24 cellular contexts compared by ENCODE assay signal in the genomic region with DNA sequence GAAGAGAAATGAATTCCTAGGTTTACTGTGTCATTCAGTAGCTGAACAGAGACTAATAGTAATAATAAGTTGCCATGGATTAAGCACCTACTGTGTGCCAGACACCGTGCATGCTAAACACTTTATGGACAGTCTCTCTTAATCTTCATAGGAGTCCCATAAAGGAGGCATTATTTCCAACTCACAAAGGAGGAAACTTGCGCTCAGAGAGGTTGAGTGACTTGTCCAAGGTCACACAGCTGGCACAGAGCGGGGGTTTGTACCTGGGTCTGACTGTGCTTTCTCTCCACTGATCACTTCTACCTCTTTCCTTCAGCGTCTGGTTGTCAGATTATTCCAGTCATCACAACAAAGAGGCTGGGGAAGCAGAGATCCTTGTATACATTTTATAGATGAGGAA.
"Had no signal": no experiment of that assay in that cellular context is flagged by ENCODE, and none has a peak within 500 bp of the region (broad histone marks: within the 10 kb centered on the region; RNA-seq: fewer than 3 reads in every experiment).

No MANE protein-coding gene starts in this region.

- H3K36me3 ChIP-seq: neutrophil, ovary, right lobe of liver, uterus had no signal

- H3K9me3 ChIP-seq: neutrophil, ovary, psoas muscle, right lobe of liver, sigmoid colon, stomach, thoracic aorta, thyroid gland, tibial nerve, upper lobe of left lung, uterus had no signal

- H2AFZ ChIP-seq: parathyroid adenoma had no signal

- H3K9ac ChIP-seq: parathyroid adenoma had no signal

- DNase-seq: naive thymus-derived CD8-positive, alpha-beta T cell; nephron progenitor cell; nucleus accumbens; ovary; psoas muscle; right cardiac atrium; right lobe of liver; sigmoid colon; small intestine; stimulated activated CD4-positive, alpha-beta T cell treated with anti-CD3 and anti-CD28 coated beads, Interleukin-15, amount 100 ng/mL, for 24 hours; stimulated activated CD4-positive, alpha-beta T cell treated with anti-CD3 and anti-CD28 coated beads, Interleukin-2, amount 100 ng/mL, for 24 hours; stimulated activated CD4-positive, alpha-beta T cell treated with anti-CD3 and anti-CD28 coated beads, Interleukin-2, amount 100 ng/mL, for 48 hours; stimulated activated CD4-positive, alpha-beta T cell treated with anti-CD3 and anti-CD28 coated beads, Interleukin-4, amount 100 ng/mL, for 24 hours; stimulated activated naive B cell treated with anti-CD40 and anti-IgM and Interleukin-4, amounts not matched to agents 10 μg/mL and 1 μg/mL and 100 μg/mL, for 72 hours; stimulated activated naive CD4-positive, alpha-beta T cell treated with Interleukin-2 at 50 U/mL for 16 hours; stomach; thyroid gland; trophoblast cell; uterus had no signal

- H3K79me2 ChIP-seq: parathyroid adenoma had no signal

- H3K27ac ChIP-seq: neutrophil, ovary, parathyroid adenoma, psoas muscle, right lobe of liver, sigmoid colon, stomach, thoracic aorta, thyroid gland, tibial nerve, upper lobe of left lung, uterus had no signal

- H3K27me3 ChIP-seq: neutrophil, ovary, right lobe of liver, sigmoid colon, stomach, thyroid gland, tibial nerve, upper lobe of left lung, uterus had no signal

- H3K4me3 ChIP-seq: ovary, psoas muscle, right lobe of liver, sigmoid colon, stomach, thoracic aorta, thyroid gland, tibial nerve, upper lobe of left lung, uterus had no signal

- FAIRE-seq: small intestine had no signal

- H3K4me1 ChIP-seq: parathyroid adenoma, psoas muscle, right lobe of liver, sigmoid colon, stomach, thyroid gland, tibial nerve, upper lobe of left lung, uterus had no signal
